ENCODE assay signal across 8 cellular contexts in the genomic region with DNA sequence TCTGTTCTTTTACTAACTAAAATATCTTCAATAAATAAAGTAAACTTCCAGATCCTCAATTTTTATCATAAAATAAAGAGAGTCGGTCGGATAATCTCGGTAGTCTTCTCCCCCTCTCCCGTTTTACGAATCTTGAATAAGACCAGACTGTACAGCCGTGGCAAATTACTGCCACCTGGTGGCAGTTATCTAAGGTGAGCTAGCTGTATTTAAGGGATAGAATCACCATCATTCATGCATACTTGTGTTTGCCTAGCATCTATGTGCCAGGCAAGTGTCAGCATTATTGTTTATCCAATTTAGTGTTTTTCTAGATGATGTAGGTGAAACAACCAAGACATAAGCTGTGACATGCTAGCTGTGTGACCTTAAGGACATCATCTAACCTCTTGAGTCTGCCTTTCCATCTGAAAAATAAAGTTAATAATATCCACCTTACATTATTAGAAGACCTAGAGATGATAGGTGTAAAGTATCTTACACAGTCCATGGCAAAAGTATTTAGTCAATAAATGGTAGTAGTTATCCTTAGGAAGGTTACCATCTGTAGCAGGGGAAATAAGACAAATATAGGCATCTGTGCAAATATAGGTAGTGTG. TPM values are rescaled to one million over a fixed set of nuclear protein-coding genes. Genes with fewer than 3 reads are reported as not detected.
A peak's percentile ranks its signal among the peaks of the same experiment; 100 is the strongest.
DNase-seq lines count a peak whose midpoint lies in the region; ATAC-seq and TF ChIP-seq lines count a peak whose summit lies in the region.

No MANE protein-coding gene starts in this region.

- intact Hi-C loops in ovary (cut with DNase I), result loop anchor here in 1 of 4 donors (10.0 kb wide), 1 partner anchor 452 kb away; no protein-coding TSS in a partner anchor

- DNase-seq in COLO668 (lab: John Stamatoyannopoulos, UW; ENCODE audit: unreplicated experiment), result peak; percentile 63
- DNase-seq in GM20000 (ENCODE audit: low spot score), result peak; percentile 53
- peak; percentile 75 for DNase-seq in Jurkat, Clone E6-1 (ENCODE audit: low read depth, low spot score)
- peak; percentile 85 for DNase-seq in OCI-M1 (lab: John Stamatoyannopoulos, UW)
- DNase-seq in activated T-cell treated with anti-CD3 and anti-CD28 coated beads, Interleukin-2, amount 50 U/mL, for 72 hours, result peak; percentile 49 to 50
- DNase-seq in fibroblast of villous mesenchyme (ENCODE audit: low read depth), result peak; percentile 73
- DNase-seq in ovary, result peak in 4 of 5 donors; percentile 44 to 60 (median 44)

- H3K27me3 Mint-ChIP-seq in activated T-cell treated with anti-CD3 and anti-CD28 coated beads, Interleukin-2, amount 50 U/mL, for 72 hours (ENCODE audit: low read depth), result no peaks in the 10 kb centered on the region

- no peaks in the 10 kb centered on the region for H3K36me3 ChIP-seq in ovary

- no peak overlapping the region for H3K27ac Mint-ChIP-seq in activated T-cell treated with anti-CD3 and anti-CD28 coated beads, Interleukin-2, amount 50 U/mL, for 72 hours

- H3K9me3 Mint-ChIP-seq in activated T-cell treated with anti-CD3 and anti-CD28 coated beads, Interleukin-2, amount 50 U/mL, for 72 hours, result no peaks in the 10 kb centered on the region

- TF ChIP-seq POLR2A in ovary (IDR thresholded peaks at IDR 0.05), result no peak

- H3K9me3 ChIP-seq in ovary, result no peaks in the 10 kb centered on the region

- no peak overlapping the region for H3K27ac ChIP-seq in ovary

- H3K4me1 Mint-ChIP-seq in activated T-cell treated with anti-CD3 and anti-CD28 coated beads, Interleukin-2, amount 50 U/mL, for 72 hours (ENCODE audit: low read depth), result no peaks in the 10 kb centered on the region

- no peak overlapping the region for H3K4me3 ChIP-seq in Jurkat, Clone E6-1 (ENCODE audit: low read length)
- H3K4me3 ChIP-seq in fibroblast of villous mesenchyme (ENCODE audit: low read depth, low read length), result no peak overlapping the region
- H3K4me3 ChIP-seq in ovary, result no peak overlapping the region

- TF ChIP-seq CTCF in GM20000 (IDR thresholded peaks at IDR 0.05; ENCODE audit: extremely low read depth, missing control alignments) (peak; percentile 65), fibroblast of villous mesenchyme (IDR thresholded peaks at IDR 0.05; ENCODE audit: insufficient read depth, low read depth, low read length) (peak; percentile 79), ovary (IDR thresholded peaks at IDR 0.05) (peak; percentile 52 to 62 (median 53))

- ATAC-seq in activated T-cell treated with anti-CD3 and anti-CD28 coated beads, Interleukin-2, amount 50 U/mL, for 72 hours (replicated peaks in 1 of 2), result peak; percentile 85 to 88
- ATAC-seq in HG03108 (IDR thresholded peaks at IDR 0.05; ENCODE audit: unreplicated experiment), result no peak

- no peaks in the 10 kb centered on the region for H3K27me3 ChIP-seq in ovary

- WGBS in ovary, 3 donors, result 2 to 9% (median 2%) methylated on average over 6 of the region's 6 CpGs

- no peak for TF ChIP-seq EP300 in ovary (IDR thresholded peaks at IDR 0.05)

- H3K4me3 Mint-ChIP-seq in activated T-cell treated with anti-CD3 and anti-CD28 coated beads, Interleukin-2, amount 50 U/mL, for 72 hours, result peak overlapping the region in 1 of 2 donors; percentile 42

- H3K4me1 ChIP-seq in ovary (ENCODE audit: insufficient read depth), result no peaks in the 10 kb centered on the region

- H3K36me3 Mint-ChIP-seq in activated T-cell treated with anti-CD3 and anti-CD28 coated beads, Interleukin-2, amount 50 U/mL, for 72 hours (ENCODE audit: insufficient read depth in 2 of 2), result no peaks in the 10 kb centered on the region

RNA-seq across cellular contexts. Expression of a gene that starts 21.3 kb away (rescaled TPM):
- polyA plus RNA-seq in Jurkat, Clone E6-1 (2012; ENCODE audit: insufficient read depth, insufficient read length), result 402 TPM
- 100 to 1,000 TPM; 279 to 288 TPM for total RNA-seq in activated T-cell treated with anti-CD3 and anti-CD28 coated beads, Interleukin-2, amount 50 U/mL, for 72 hours
- 45.3 and 53.8 TPM in 2 replicates for total RNA-seq in fibroblast of villous mesenchyme
- 100 to 1,000 TPM in 3 of 7 donors, 10 to 100 TPM in 4; 72.6 to 131 (median 95.0) TPM for total RNA-seq in ovary
- polyA plus RNA-seq in ovary, result 10 to 100 TPM; 63.1 to 84.1 TPM
